ENCODE assay signal across 22 cellular contexts in the genomic region with DNA sequence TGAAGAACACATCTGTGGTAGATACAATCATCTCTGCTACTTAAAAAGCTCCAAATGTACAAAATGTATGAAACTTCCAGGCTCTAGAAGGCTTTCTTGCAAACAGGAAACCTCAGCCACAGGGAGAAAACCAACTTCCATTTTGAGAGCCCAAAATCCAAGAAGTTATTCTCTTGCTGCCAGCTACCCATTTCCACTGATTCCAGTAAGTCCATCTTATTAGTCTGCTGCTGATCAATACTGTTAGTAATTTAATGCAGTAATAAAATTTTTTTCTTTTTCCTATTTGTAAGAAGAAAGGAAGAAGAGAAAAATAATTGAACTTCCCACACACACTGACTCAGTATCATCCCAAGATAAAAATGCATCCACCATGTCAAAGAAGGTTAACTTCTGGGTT.
DNase-seq lines count a peak whose midpoint lies in the region; ATAC-seq, FAIRE-seq and TF ChIP-seq lines count a peak whose summit lies in the region.
"Had no signal": no experiment of that assay in that cellular context is flagged by ENCODE, and none has a peak within 500 bp of the region (broad histone marks: within the 10 kb centered on the region; RNA-seq: fewer than 3 reads in every experiment).

No MANE protein-coding gene starts in this region.

- H3K9ac ChIP-seq in HepG2 (ENCODE audit: insufficient read depth, low read depth, low read length): no peak overlapping the region
- no peak overlapping the region for H3K9ac ChIP-seq in GM12878 (ENCODE audit: control insufficient read depth, insufficient read depth, low read length)
- H3K9ac ChIP-seq: BLaER1 had no signal

- in situ Hi-C loops in HepG2 (cut with HindIII; ENCODE audit: extremely low pct_ligation_motif_present, low pct_unique_long_range_greater_than_20kb): no loop called here
- in situ Hi-C loops in ACHN (cut with HindIII; ENCODE audit: low pct_ligation_motif_present, low pct_unique_long_range_greater_than_20kb, low sequenced_read_pairs): no loop called here
- in situ Hi-C loops in GM12878 (cut with MboI): loop anchor here (25.0 kb wide), 1 partner anchor 318 kb away; the partner anchor contains the start of genes ESF1 and NDUFAF5

- H3K27me3 ChIP-seq in HepG2 (ENCODE audit: control insufficient read depth in 1 of 2, insufficient read depth in 2 of 2, low read length in 2 of 2): no peaks in the 10 kb centered on the region; a peak in 1 of 5 replicates
- no peaks in the 10 kb centered on the region for H3K27me3 ChIP-seq in right lobe of liver
- H3K27me3 ChIP-seq in GM12878 (replicated peaks in 1 of 2; ENCODE audit: control insufficient read depth in 2 of 2, insufficient read depth in 2 of 2, low read length in 1 of 2): no peaks in the 10 kb centered on the region
- no peaks in the 10 kb centered on the region for H3K27me3 ChIP-seq in H7 (ENCODE audit: control insufficient read depth, insufficient read depth, low read length)
- H3K27me3 ChIP-seq: BE2C, BLaER1 had no signal

- TF ChIP-seq RAD21 in HepG2 (CRISPR knock-in tag; IDR thresholded peaks at IDR 0.05) (no peak), GM12878 (IDR thresholded peaks at IDR 0.05; ENCODE audit: insufficient read depth, low read depth, low read length) (no peak)

- TF ChIP-seq POLR2A in HepG2 (IDR thresholded peaks at IDR 0.05; ENCODE audit: insufficient read depth in 1 of 2, low read depth in 2 of 2, low read length in 2 of 2) (no peak), right lobe of liver (IDR thresholded peaks at IDR 0.05) (no peak), NB4 (IDR thresholded peaks at IDR 0.05; ENCODE audit: extremely low read depth, insufficient read length) (no peak), GM12878 (IDR thresholded peaks at IDR 0.05; ENCODE audit: low read depth, low read length) (no peak)

- H3K9me3 ChIP-seq in HepG2 (ENCODE audit: low read length) (no peaks in the 10 kb centered on the region), right lobe of liver (no peaks in the 10 kb centered on the region), GM12878 (replicated peaks; ENCODE audit: control insufficient read depth, insufficient read depth, low read length) (no peaks in the 10 kb centered on the region; the same call in 2 of the 3 replicates)
- H3K9me3 ChIP-seq: BE2C had no signal

- H3K27ac ChIP-seq in HepG2 (ENCODE audit: extremely low read length, insufficient read depth, low read length): no peak overlapping the region
- H3K27ac ChIP-seq in right lobe of liver: no peak overlapping the region
- no peak overlapping the region for H3K27ac ChIP-seq in GM12878 (ENCODE audit: control insufficient read depth, insufficient read depth)
- H3K27ac ChIP-seq: BLaER1 had no signal

- no peaks in the 10 kb centered on the region for H4K20me1 ChIP-seq in HepG2 (ENCODE audit: insufficient read depth, low read length)
- H4K20me1 ChIP-seq in GM12878 (ENCODE audit: control insufficient read depth, insufficient read depth): no peaks in the 10 kb centered on the region
- H4K20me1 ChIP-seq: BLaER1 had no signal

- H2AFZ ChIP-seq in HepG2 (ENCODE audit: low read length) (no peak overlapping the region), GM12878 (ENCODE audit: control insufficient read depth, low read depth, low read length) (no peak overlapping the region)

- H3K4me2 ChIP-seq in HepG2 (ENCODE audit: low read depth, low read length) (no peak overlapping the region), GM12878 (ENCODE audit: control insufficient read depth, insufficient read depth) (no peak overlapping the region)
- H3K4me2 ChIP-seq: BLaER1 had no signal

- DNase-seq in HepG2 (ENCODE audit: low spot score) (no peak), right lobe of liver (no peak), ACHN (peak; percentile 4), NB4 (ENCODE audit: low read depth) (peak; percentile 2), GM12878 (ENCODE audit: low read depth, low spot score) (no peak), H7 (no peak), NCI-H2171 (lab: John Stamatoyannopoulos, UW) (no peak), NCI-H1930 (lab: John Stamatoyannopoulos, UW) (no peak)
- DNase-seq: 8988T; BE2C; C1 segment of cervical spinal cord; CD4-positive, alpha-beta memory T cell; CD8-positive, alpha-beta memory T cell; COR-L47; DMS79 treated with DMSO at 0.1 percent for 48 hours; GF-D8 had no signal

- no peaks in the 10 kb centered on the region for H3K4me1 ChIP-seq in HepG2 (ENCODE audit: insufficient read depth, low read length)
- H3K4me1 ChIP-seq in right lobe of liver: no peaks in the 10 kb centered on the region
- H3K4me1 ChIP-seq in GM12878 (ENCODE audit: control insufficient read depth, insufficient read depth, low read length): no peaks in the 10 kb centered on the region
- H3K4me1 ChIP-seq: BE2C, BLaER1 had no signal

- RAD21 ChIA-PET in GM12878 (lab: Charles Lee; ENCODE audit: unreplicated experiment): no interaction called here

- CTCF ChIA-PET in HepG2 (lab: Yijun Ruan, JAX; ENCODE audit: low intra/inter-chr PET ratio, low total read pairs): no interaction called here
- CTCF ChIA-PET in GM12878 (lab: Yijun Ruan, JAX): interaction anchor here (0.8 to 4.6 kb wide), 4 partner anchors 11 to 302 kb away, joined by 3 to 20 read pairs (median 8); no protein-coding TSS in a partner anchor

- H3K36me3 ChIP-seq in HepG2 (replicated peaks in 1 of 2; ENCODE audit: control insufficient read depth in 1 of 2, insufficient read depth in 2 of 2, low read length in 2 of 2): peaks cover 0 to 1% of the 10 kb centered on the region in 2 experiments; a peak in 1 of 5 replicates
- no peaks in the 10 kb centered on the region for H3K36me3 ChIP-seq in right lobe of liver
- no peaks in the 10 kb centered on the region for H3K36me3 ChIP-seq in GM12878 (ENCODE audit: control insufficient read depth in 2 of 2, insufficient read depth in 2 of 2, low read length in 1 of 2)
- H3K36me3 ChIP-seq in H7 (replicated peaks; ENCODE audit: control insufficient read depth, insufficient read depth, low read length): no peaks in the 10 kb centered on the region
- H3K36me3 ChIP-seq: BE2C had no signal

- intact Hi-C loops in HepG2 (cut with micrococcal nuclease; ENCODE audit: unreplicated experiment): no loop called here
- intact Hi-C loops in right lobe of liver (cut with DNase I): no loop called here
- intact Hi-C loops in GM12878 (cut with micrococcal nuclease; ENCODE audit: unreplicated experiment): no loop called here

- H3K79me2 ChIP-seq in HepG2 (ENCODE audit: insufficient read depth, low read length) (no peaks in the 10 kb centered on the region), GM12878 (ENCODE audit: control insufficient read depth, insufficient read depth, low read length) (no peaks in the 10 kb centered on the region)

- TF ChIP-seq CTCF in HepG2 (CRISPR knock-in tag; IDR thresholded peaks at IDR 0.05) (no peak), right lobe of liver (IDR thresholded peaks at IDR 0.05) (no peak), NB4 (IDR thresholded peaks at IDR 0.05; ENCODE audit: low read depth, low read length) (no peak), GM12878 (IDR thresholded peaks at IDR 0.05 in 2 of 3, conservative IDR thresholded peaks at IDR 0.05 in 1 of 3; ENCODE audit: control insufficient read depth in 2 of 3, extremely low read depth in 1 of 3, insufficient read depth in 1 of 3, low read depth in 3 of 3, low read length in 3 of 3) (no peak)

- H3K4me3 ChIP-seq in HepG2 (replicated peaks in 1 of 3; ENCODE audit: insufficient read depth in 1 of 3, low read depth in 2 of 3, low read length in 3 of 3): no peak overlapping the region
- no peak overlapping the region for H3K4me3 ChIP-seq in right lobe of liver
- H3K4me3 ChIP-seq in NB4 (ENCODE audit: low read depth, low read length): no peak overlapping the region
- H3K4me3 ChIP-seq in GM12878: no peak overlapping the region
- no peak overlapping the region for H3K4me3 ChIP-seq in H7 (ENCODE audit: insufficient read depth, low read depth, low read length)
- H3K4me3 ChIP-seq: BLaER1 had no signal

- no peak for ATAC-seq in HepG2
- ATAC-seq in right lobe of liver: no peak
- no peak for ATAC-seq in GM12878

- POLR2A ChIA-PET in HepG2 (lab: Yijun Ruan, JAX) (no interaction called here), GM12878 (lab: Charles Lee) (no interaction called here)

- no peak for FAIRE-seq in HepG2 (lab: Jason Lieb, UNC)
- no peak for FAIRE-seq in GM12878 (lab: Jason Lieb, UNC)
- FAIRE-seq: A204.1, G401.6, GM12892, GM18507, GM19239 had no signal

- TF ChIP-seq EP300 in HepG2 (IDR thresholded peaks at IDR 0.05; ENCODE audit: low read depth in 2 of 2, low read length in 2 of 2) (no peak), HepG2 (CRISPR knock-in tag; IDR thresholded peaks at IDR 0.05; ENCODE audit: borderline replicate concordance) (no peak), GM12878 (IDR thresholded peaks at IDR 0.05; ENCODE audit: borderline replicate concordance in 1 of 2, control insufficient read depth in 1 of 2, low read depth in 2 of 2, low read length in 2 of 2) (no peak)

- SMC1A ChIA-PET in GM12878 (lab: Charles Lee; ENCODE audit: uncharacterized antibody, unreplicated experiment): interaction anchor here (0.8 to 1.4 kb wide), 3 partner anchors 10 to 150 kb away, joined by 3 to 4 read pairs (median 3); no protein-coding TSS in a partner anchor

- BruUV-seq in HepG2 (replicated peaks; lab: Mats Ljungman, UMichigan) (no TSS peak), GM12878 (replicated peaks; lab: Mats Ljungman, UMichigan) (no TSS peak)

TF ChIP-seq in HepG2, 621 proteins besides CTCF, POLR2A, EP300 and RAD21:
- TF ChIP-seq HNF4G (IDR thresholded peaks at IDR 0.05; ENCODE audit: borderline replicate concordance, low read depth, low read length) (no peak), HNF4G (CRISPR knock-in tag; IDR thresholded peaks at IDR 0.05; ENCODE audit: borderline replicate concordance, low read depth) (no peak), ZNF317 (CRISPR knock-in tag; IDR thresholded peaks at IDR 0.05) (peak; percentile 98)

TF ChIP-seq in GM12878, 131 proteins besides CTCF, POLR2A, EP300 and RAD21:
- TF ChIP-seq NFYA (IDR thresholded peaks at IDR 0.05; ENCODE audit: borderline replicate concordance, low read depth, low read length): no peak
- TF ChIP-seq CBX5 (IDR thresholded peaks at IDR 0.05; ENCODE audit: low read depth): 0 out of 2 replicates have a peak, but pooled peaks have one; percentile 48
- no peak for TF ChIP-seq LARP7 (IDR thresholded peaks at IDR 0.05)

Comparison
In these comparisons a context has a peak if more than half of its experiments do, and no peak if none do; other contexts are left out.
1. DNase-seq: peak in ACHN (single experiment) and NB4 (single experiment); none in HepG2 (single experiment), right lobe of liver (0 of 3), GM12878 (single experiment), H7 (single experiment), NCI-H2171 (single experiment) and NCI-H1930 (0 of 2).
2. Of the 75 proteins assayed by ChIP-seq in both HepG2 and GM12878: peak only in HepG2: none; only in GM12878: CBX5; in both: none; in neither: 74.